10 cellular contexts compared by ENCODE assay signal in genomic region chr20:50260480-50261221, GRCh38.
DNase-seq lines count a peak whose midpoint lies in the region; ATAC-seq and FAIRE-seq lines count a peak whose summit lies in the region.
"Had no signal": no experiment of that assay in that cellular context is flagged by ENCODE, and none has a peak within 500 bp of the region (broad histone marks: within the 10 kb centered on the region; RNA-seq: fewer than 3 reads in every experiment).

No MANE protein-coding gene starts in this region.

- FAIRE-seq in HTR-8/SVneo (lab: Jason Lieb, UNC), result no peak
- FAIRE-seq: GM12892 had no signal

- intact Hi-C loops in left cardiac atrium (cut with DNase I), result no loop called here

- DNase-seq in NCI-H2107 treated with DMSO at 0.1 percent for 48 hours (lab: John Stamatoyannopoulos, UW; ENCODE audit: unreplicated experiment), result peak; percentile 43
- no peak for DNase-seq in NCI-H2107 (lab: John Stamatoyannopoulos, UW)
- peak; percentile 53 to 74 for DNase-seq in NOMO-1 (lab: John Stamatoyannopoulos, UW; ENCODE audit: unreplicated experiment in 2 of 2)
- DNase-seq in left cardiac atrium, result no peak
- DNase-seq in stimulated activated naive CD8-positive, alpha-beta T cell treated with anti-CD3 and anti-CD28 coated beads, Interleukin-15, Interleukin-2, amounts not matched to agents 100 U/mL and 50 U/mL, for 24 hours, result no peak
- DNase-seq in cerebellar nuclear complex (lab: John Stamatoyannopoulos, UW), result no peak
- DNase-seq in cerebellar cortex (ENCODE audit: low spot score), result no peak
- no peak for DNase-seq in HTR-8/SVneo (ENCODE audit: insufficient read length, low spot score)

- peak; percentile 36 to 58 for ATAC-seq in left cardiac atrium
- peak; percentile 34 for ATAC-seq in stimulated activated naive CD8-positive, alpha-beta T cell treated with anti-CD3 and anti-CD28 coated beads, Interleukin-15, Interleukin-2, amounts not matched to agents 100 U/mL and 50 U/mL, for 24 hours
- ATAC-seq: Panc1 had no signal

Comparison
In these comparisons a context has a peak if more than half of its experiments do, and no peak if none do; other contexts are left out.
1. DNase-seq: peak in NCI-H2107 treated with DMSO at 0.1 percent for 48 hours (single experiment) and NOMO-1 (2 of 2); none in NCI-H2107 (single experiment), left cardiac atrium (single experiment), stimulated activated naive CD8-positive, alpha-beta T cell treated with anti-CD3 and anti-CD28 coated beads, Interleukin-15, Interleukin-2, amounts not matched to agents 100 U/mL and 50 U/mL, for 24 hours (single experiment), cerebellar nuclear complex (0 of 2), cerebellar cortex (single experiment) and HTR-8/SVneo (single experiment).